ENCODE assay signal across 20 cellular contexts in the genomic region with DNA sequence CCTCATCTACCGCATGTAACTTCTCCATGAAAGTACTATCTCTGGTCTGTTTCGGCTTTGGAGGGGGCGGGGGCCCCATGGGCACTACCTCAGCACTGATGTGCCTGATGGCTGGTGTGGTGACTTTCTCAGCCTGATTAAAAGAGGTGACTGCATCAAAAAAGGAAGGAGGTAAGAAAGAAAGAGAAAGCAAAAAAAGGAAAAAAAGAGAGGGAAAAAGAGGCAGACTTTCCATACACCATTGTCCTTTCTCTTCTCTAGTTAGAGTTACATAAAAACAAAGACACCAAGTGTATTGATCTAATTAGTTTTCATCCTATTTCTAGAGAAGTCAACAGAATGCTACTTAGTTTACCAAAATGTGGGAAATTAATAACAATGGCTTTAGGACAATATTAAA.
"Had no signal": no experiment of that assay in that cellular context is flagged by ENCODE, and none has a peak within 500 bp of the region (broad histone marks: within the 10 kb centered on the region; RNA-seq: fewer than 3 reads in every experiment).

No MANE protein-coding gene starts in this region.

- DNase-seq: activated CD4-positive, alpha-beta T cell treated with anti-CD3 and anti-CD28 coated beads for 4 hours; activated CD8-positive, alpha-beta memory T cell treated with anti-CD3 and anti-CD28 coated beads for 24 hours; activated effector memory CD4-positive, alpha-beta T cell treated with Interleukin-2 at 50 U/mL for 16 hours; activated T-cell treated with anti-CD3 and anti-CD28 coated beads for 4 hours; cerebellar nuclear complex; effector CD8-positive, alpha-beta T cell; foreskin fibroblast; glutamatergic neuron; hypothalamus; kidney; left lung; nephron progenitor cell; psoas muscle; WERI-Rb-1 had no signal

- H3K27me3 ChIP-seq: ascending aorta, breast epithelium, left lung had no signal

- H3K4me1 ChIP-seq: ascending aorta, breast epithelium, left lung, psoas muscle had no signal

- H3K4me3 Mint-ChIP-seq: memory B cell; nephron progenitor cell; T-helper 1 cell treated with Interleukin-12 subunit alpha and Interleukin-12 subunit beta and Interleukin-4 antibody, amounts not matched to agents 30 μg/mL and 1 μg/mL, for 36 hours had no signal

- ATAC-seq: left lung, psoas muscle, sciatic nerve had no signal

- H3K4me1 Mint-ChIP-seq: nephron progenitor cell had no signal

- H3K27me3 Mint-ChIP-seq: memory B cell had no signal

- H3K27ac Mint-ChIP-seq: T-helper 1 cell treated with Interleukin-12 subunit alpha and Interleukin-12 subunit beta and Interleukin-4 antibody, amounts not matched to agents 30 μg/mL and 1 μg/mL, for 36 hours had no signal

- H3K4me3 ChIP-seq: ascending aorta, breast epithelium, left lung, psoas muscle, thoracic aorta had no signal

- H3K36me3 ChIP-seq: breast epithelium had no signal

- H3K27ac ChIP-seq: ascending aorta, breast epithelium, left lung, psoas muscle, thoracic aorta, WERI-Rb-1 had no signal

- H3K9me3 Mint-ChIP-seq: memory B cell; nephron progenitor cell; T-helper 1 cell treated with Interleukin-12 subunit alpha and Interleukin-12 subunit beta and Interleukin-4 antibody, amounts not matched to agents 30 μg/mL and 1 μg/mL, for 36 hours had no signal

- H3K9me3 ChIP-seq: ascending aorta, breast epithelium, left lung, psoas muscle, thoracic aorta had no signal
